32 cellular contexts compared by ENCODE assay signal in the genomic region with DNA sequence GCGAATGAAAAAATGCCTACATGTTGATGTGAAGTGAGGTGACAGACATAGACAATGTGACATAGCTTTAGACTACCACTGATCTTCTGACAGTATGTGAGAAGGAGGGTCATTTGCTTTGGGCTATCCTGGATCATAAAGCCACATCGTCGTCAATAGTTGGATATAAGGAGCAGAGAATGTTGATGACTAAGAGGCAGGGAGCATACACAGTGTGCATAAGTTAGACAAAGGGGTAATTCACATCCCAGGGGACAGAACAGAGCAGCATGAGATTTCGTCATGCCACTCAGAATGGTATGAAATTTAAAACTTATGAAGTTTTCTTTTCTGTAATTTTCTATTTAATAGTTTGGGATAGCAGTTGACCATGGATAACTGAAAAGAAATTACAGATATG.
"Had no signal": no experiment of that assay in that cellular context is flagged by ENCODE, and none has a peak within 500 bp of the region (broad histone marks: within the 10 kb centered on the region; RNA-seq: fewer than 3 reads in every experiment).

No MANE protein-coding gene starts in this region.

- H3K27ac Mint-ChIP-seq: activated B cell treated with CpG ODN at 0.5 μM for 24 hours; activated CD8-positive, alpha-beta T cell treated with anti-CD3 and anti-CD28 coated beads for 36 hours; activated naive CD8-positive, alpha-beta T cell; activated T-helper 17 cell treated with anti-CD3 and anti-CD28 coated beads, Interleukin-2, amount 50 U/mL, for 72 hours; effector memory CD8-positive, alpha-beta T cell; T-helper 17 cell; T-helper 2 cell treated with Interferon-gamma antibody and Interleukin-4, amounts not matched to agents 5 μg/mL and 100 μg/mL, for 36 hours had no signal

- H3K36me3 ChIP-seq: adrenal gland, esophagus muscularis mucosa, gastroesophageal sphincter, WERI-Rb-1 had no signal

- H3K9me3 ChIP-seq: adrenal gland, body of pancreas, esophagus muscularis mucosa, gastroesophageal sphincter had no signal

- H3K4me1 Mint-ChIP-seq: activated B cell treated with CpG ODN at 0.5 μM for 24 hours; activated T-helper 17 cell treated with anti-CD3 and anti-CD28 coated beads, Interleukin-2, amount 50 U/mL, for 72 hours; T-helper 17 cell had no signal

- H3K4me1 ChIP-seq: adrenal gland, body of pancreas, foreskin keratinocyte, gastroesophageal sphincter had no signal

- H3K27me3 Mint-ChIP-seq: activated B cell treated with CpG ODN at 0.5 μM for 24 hours; activated CD8-positive, alpha-beta T cell treated with anti-CD3 and anti-CD28 coated beads for 36 hours; activated naive CD8-positive, alpha-beta T cell; activated T-helper 17 cell treated with anti-CD3 and anti-CD28 coated beads, Interleukin-2, amount 50 U/mL, for 72 hours; effector memory CD8-positive, alpha-beta T cell; T-helper 17 cell had no signal

- ATAC-seq: activated CD4-positive, CD25-positive, alpha-beta regulatory T cell treated with anti-CD3 and anti-CD28 coated beads, Interleukin-2, amount 50 U/mL, for 24 hours; activated CD8-positive, alpha-beta T cell treated with anti-CD3 and anti-CD28 coated beads for 36 hours; activated T-cell treated with anti-CD3 and anti-CD28 coated beads, Interleukin-2, amount 50 U/mL, for 4 hours; activated T-helper 17 cell treated with anti-CD3 and anti-CD28 coated beads, Interleukin-2, amount 50 U/mL, for 72 hours; body of pancreas; effector memory CD8-positive, alpha-beta T cell; foreskin keratinocyte; gastroesophageal sphincter; T-helper 17 cell had no signal

- H3K36me3 Mint-ChIP-seq: activated naive CD8-positive, alpha-beta T cell had no signal

- H3K27me3 ChIP-seq: adrenal gland, body of pancreas, esophagus muscularis mucosa, foreskin keratinocyte, gastroesophageal sphincter had no signal

- H3K4me3 ChIP-seq: adrenal gland, body of pancreas, esophagus muscularis mucosa, gastroesophageal sphincter had no signal

- H3K27ac ChIP-seq: adrenal gland, body of pancreas, esophagus muscularis mucosa, foreskin keratinocyte, gastroesophageal sphincter, WERI-Rb-1 had no signal

- DNase-seq: activated B cell treated with CpG ODN at 0.5 μM for 24 hours; activated CD4-positive, alpha-beta T cell treated with anti-CD3 and anti-CD28 coated beads for 48 hours; activated CD4-positive, alpha-beta T cell treated with anti-CD3 and anti-CD28 coated beads, Interleukin-2, amount 50 U/mL, for 1 hour; activated CD4-positive, alpha-beta T cell treated with anti-CD3 and anti-CD28 coated beads, Interleukin-2, amount 50 U/mL, for 48 hours; activated CD8-positive, alpha-beta memory T cell treated with anti-CD3 and anti-CD28 coated beads for 24 hours; activated CD8-positive, alpha-beta T cell treated with anti-CD3 and anti-CD28 coated beads for 36 hours; activated effector memory CD4-positive, alpha-beta T cell treated with Interleukin-2 at 50 U/mL for 16 hours; activated gamma-delta T cell treated with Interleukin-2 at 50 U/mL for 16 hours; activated naive CD4-positive, alpha-beta T cell treated with anti-CD3 and anti-CD28 coated beads, Interleukin-2, amount 50 U/mL, for 16 hours; activated naive CD4-positive, alpha-beta T cell treated with Interleukin-2 at 50 U/mL for 16 hours; activated T-cell treated with anti-CD3 and anti-CD28 coated beads, Interleukin-2, amount 50 U/mL, for 4 hours; adrenal gland; amygdala; aorta; body of pancreas; caudate nucleus; cortex of kidney; dermis blood vessel endothelial cell; effector CD4-positive, alpha-beta T cell; effector memory CD8-positive, alpha-beta T cell; erythroblast; foreskin keratinocyte; head of caudate nucleus; T-helper 17 cell; T1000; WERI-Rb-1 had no signal

- H3K4me3 Mint-ChIP-seq: activated B cell treated with CpG ODN at 0.5 μM for 24 hours; activated CD8-positive, alpha-beta T cell treated with anti-CD3 and anti-CD28 coated beads for 36 hours; activated naive CD8-positive, alpha-beta T cell; activated T-cell treated with anti-CD3 and anti-CD28 coated beads, Interleukin-2, amount 50 U/mL, for 4 hours; activated T-helper 17 cell treated with anti-CD3 and anti-CD28 coated beads, Interleukin-2, amount 50 U/mL, for 72 hours; effector memory CD8-positive, alpha-beta T cell; T-helper 17 cell; T-helper 2 cell treated with Interferon-gamma antibody and Interleukin-4, amounts not matched to agents 5 μg/mL and 100 μg/mL, for 36 hours had no signal
